ENCODE assay signal across 1 cellular context in the genomic region with DNA sequence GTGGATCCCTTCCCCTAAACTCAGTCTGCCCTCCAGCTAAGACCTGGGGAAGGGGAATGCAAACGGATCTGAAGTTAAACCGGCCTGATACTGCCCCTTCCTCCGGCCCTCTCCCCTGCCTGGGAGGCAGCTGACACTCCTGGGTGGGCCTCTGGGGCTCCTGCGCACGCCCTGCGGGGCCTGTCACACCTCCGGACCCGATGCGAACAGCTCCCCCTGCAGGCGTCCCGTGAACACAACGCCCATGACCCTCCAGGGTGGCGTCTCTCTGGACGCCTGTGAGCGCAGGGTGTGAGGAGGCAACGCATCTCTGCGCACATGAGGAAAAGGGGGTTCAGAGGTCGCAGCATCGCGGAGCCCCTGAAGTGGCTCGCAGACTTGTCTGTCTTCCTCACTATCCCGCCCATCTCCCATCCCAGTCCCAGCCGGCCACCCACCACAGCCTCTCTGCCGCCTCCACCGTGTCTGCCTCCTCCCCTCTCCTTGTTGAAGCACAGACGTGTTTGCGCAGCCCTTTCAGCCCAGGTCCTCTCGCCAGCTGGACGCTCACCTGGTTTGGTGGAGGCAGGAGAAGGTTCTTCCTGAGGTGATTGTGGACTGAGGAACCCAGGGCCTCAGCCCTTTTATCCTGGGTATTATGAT.
TF ChIP-seq lines count a peak whose summit lies in the region.

No MANE protein-coding gene starts in this region.

TF ChIP-seq in GM12878, 131 proteins besides CTCF, POLR2A, EP300 and RAD21:
- TF ChIP-seq SMC3 (IDR thresholded peaks at IDR 0.05; ENCODE audit: borderline replicate concordance, low read length) (no peak), TCF12 (IDR thresholded peaks at IDR 0.05; ENCODE audit: low read depth, low read length) (no peak)
